In genomic region chr18:21820035-21820810, GRCh38 we compare ENCODE assay signal across 9 cellular contexts.
DNase-seq lines count a peak whose midpoint lies in the region; ATAC-seq, FAIRE-seq and TF ChIP-seq lines count a peak whose summit lies in the region.
"Had no signal": no experiment of that assay in that cellular context is flagged by ENCODE, and none has a peak within 500 bp of the region (broad histone marks: within the 10 kb centered on the region; RNA-seq: fewer than 3 reads in every experiment).

No MANE protein-coding gene starts in this region.

- H3K4me3 ChIP-seq in heart right ventricle, result no peak overlapping the region
- H3K4me3 ChIP-seq in right atrium auricular region, result no peak overlapping the region
- H3K4me3 ChIP-seq: skin epidermis had no signal

- H3K36me3 ChIP-seq in heart right ventricle, result peaks cover 0 to 90% (median 20%) of the 10 kb centered on the region in 9 donors
- H3K36me3 ChIP-seq in right atrium auricular region, result peaks cover 5% of the 10 kb centered on the region

- no peak overlapping the region for H3K27ac ChIP-seq in heart right ventricle
- no peak overlapping the region for H3K27ac ChIP-seq in right atrium auricular region
- H3K27ac ChIP-seq in RWPE1, result no peak overlapping the region
- H3K27ac ChIP-seq: skin epidermis had no signal

- H3K27me3 ChIP-seq in heart right ventricle, result no peaks in the 10 kb centered on the region
- no peaks in the 10 kb centered on the region for H3K27me3 ChIP-seq in right atrium auricular region

- intact Hi-C loops in heart right ventricle (cut with DNase I), result loop anchor here in 3 of 10 donors (2.0 to 10.0 kb wide), 2 partner anchors 31 to 55 kb away; no protein-coding TSS in a partner anchor

- ATAC-seq in heart right ventricle, result peak in 1 of 8 donors; percentile 40
- ATAC-seq in GM21619 (IDR thresholded peaks at IDR 0.05; ENCODE audit: unreplicated experiment), result no peak

- peak; percentile 32 to 72 (median 58) for TF ChIP-seq CTCF in heart right ventricle (IDR thresholded peaks at IDR 0.05)
- TF ChIP-seq CTCF in right atrium auricular region (IDR thresholded peaks at IDR 0.05), result peak in 1 of 2 donors; percentile 68
- peak; percentile 70 for TF ChIP-seq CTCF in RWPE1 (conservative IDR thresholded peaks at IDR 0.05; ENCODE audit: low read depth)

- 47 to 49% methylated on average over 2 of the region's 2 CpGs for WGBS in heart right ventricle, 2 donors

- H3K4me1 ChIP-seq in heart right ventricle, result no peaks in the 10 kb centered on the region
- no peaks in the 10 kb centered on the region for H3K4me1 ChIP-seq in right atrium auricular region

- POLR2A ChIA-PET in RWPE1 (lab: Yijun Ruan, JAX; ENCODE audit: low non-redundant PET), result no interaction called here

- FAIRE-seq in frontal cortex (lab: Jason Lieb, UNC), result peak; percentile 75
- no peak for FAIRE-seq in urothelium cell line (lab: Jason Lieb, UNC)

- H3K9me3 ChIP-seq in heart right ventricle (no peaks in the 10 kb centered on the region), right atrium auricular region (no peaks in the 10 kb centered on the region)

- DNase-seq in heart right ventricle (no peak), right atrium auricular region (ENCODE audit: low spot score) (no peak), RWPE1 (ENCODE audit: low spot score) (peak; percentile 42), frontal cortex (ENCODE audit: low spot score in 2 of 2) (peak; percentile 2 to 18), urothelium cell line (ENCODE audit: low spot score) (peak; percentile 22), activated gamma-delta T cell (lab: John Stamatoyannopoulos, UW) (no peak), retina (no peak)

- CTCF ChIA-PET in RWPE1 (lab: Yijun Ruan, JAX), result interaction anchor here (0.6 to 1.4 kb wide), 6 partner anchors 9 to 958 kb away, joined by 3 to 5 read pairs (median 4); no protein-coding TSS in a partner anchor

Comparison
In these comparisons a context has a peak if more than half of its experiments do, and no peak if none do; other contexts are left out.
1. DNase-seq: peak in RWPE1 (single experiment), frontal cortex (2 of 2) and urothelium cell line (single experiment); none in heart right ventricle (0 of 2), right atrium auricular region (single experiment), activated gamma-delta T cell (single experiment) and retina (single experiment).